ENCODE assay signal across 18 cellular contexts in the genomic region with DNA sequence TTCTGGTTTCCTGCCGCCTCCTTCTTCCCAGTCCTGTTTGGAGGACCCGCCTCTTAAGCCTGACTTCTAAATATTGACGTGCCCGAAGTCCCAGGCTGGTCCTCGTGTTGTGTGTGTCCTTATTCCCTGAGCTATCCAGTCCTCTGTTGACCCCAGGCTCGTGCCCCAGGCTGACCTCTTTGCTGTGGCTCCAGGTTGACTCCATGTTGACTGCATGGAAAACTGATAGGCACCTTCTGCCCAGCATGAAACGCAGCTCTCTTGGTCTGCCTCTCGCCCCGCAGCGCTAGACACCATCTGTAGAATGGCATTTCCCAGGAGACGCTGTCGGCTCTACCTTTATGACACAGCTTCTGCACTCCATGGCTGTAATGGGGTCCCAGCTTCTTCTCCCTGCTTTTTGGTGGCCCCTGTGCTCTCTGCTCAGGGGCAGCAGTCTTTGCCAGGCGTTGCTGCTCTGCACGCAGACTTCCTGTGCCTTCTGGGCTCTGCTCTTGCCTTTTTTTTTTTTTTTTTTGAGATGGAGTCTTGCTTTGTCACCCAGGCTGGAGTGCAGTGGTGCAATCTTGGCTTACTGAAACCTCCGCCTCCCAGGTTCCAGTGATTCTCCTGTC. TPM values are rescaled to one million over a fixed set of nuclear protein-coding genes. Genes with fewer than 3 reads are reported as not detected.
DNase-seq lines count a peak whose midpoint lies in the region; ATAC-seq and TF ChIP-seq lines count a peak whose summit lies in the region.
"Had no signal": no experiment of that assay in that cellular context is flagged by ENCODE, and none has a peak within 500 bp of the region (broad histone marks: within the 10 kb centered on the region; RNA-seq: fewer than 3 reads in every experiment).

No MANE protein-coding gene starts in this region.

- intact Hi-C loops in activated CD4-positive, alpha-beta T cell treated with anti-CD3 and anti-CD28 coated beads for 36 hours (cut with DNase I, micrococcal nuclease), result no loop called here
- intact Hi-C loops in sciatic nerve (cut with DNase I), result no loop called here

- H3K27ac Mint-ChIP-seq in activated CD4-positive, alpha-beta T cell treated with anti-CD3 and anti-CD28 coated beads for 36 hours, result peak overlapping the region; percentile 38
- H3K27ac Mint-ChIP-seq in glutamatergic neuron (ENCODE audit: unreplicated experiment), result peak overlapping the region; percentile 71

- no peaks in the 10 kb centered on the region for H3K27me3 Mint-ChIP-seq in activated CD4-positive, alpha-beta T cell treated with anti-CD3 and anti-CD28 coated beads for 36 hours
- peaks cover 5% of the 10 kb centered on the region for H3K27me3 Mint-ChIP-seq in glutamatergic neuron (ENCODE audit: unreplicated experiment)
- H3K27me3 Mint-ChIP-seq: CD8-positive, alpha-beta memory T cell had no signal

- H3K36me3 Mint-ChIP-seq in activated CD4-positive, alpha-beta T cell treated with anti-CD3 and anti-CD28 coated beads for 36 hours (ENCODE audit: low read depth), result peaks cover 31% of the 10 kb centered on the region
- H3K36me3 Mint-ChIP-seq in glutamatergic neuron (ENCODE audit: unreplicated experiment), result no peaks in the 10 kb centered on the region

- H3K9me3 Mint-ChIP-seq in activated CD4-positive, alpha-beta T cell treated with anti-CD3 and anti-CD28 coated beads for 36 hours (ENCODE audit: low read depth), result no peaks in the 10 kb centered on the region
- H3K9me3 Mint-ChIP-seq in glutamatergic neuron (ENCODE audit: unreplicated experiment), result peaks cover 1% of the 10 kb centered on the region
- H3K9me3 Mint-ChIP-seq: CD8-positive, alpha-beta memory T cell had no signal

- TF ChIP-seq CTCF in glutamatergic neuron (IDR thresholded peaks at IDR 0.05; ENCODE audit: partially characterized antibody, unreplicated experiment), result no peak

- CTCF ChIA-PET in activated CD4-positive, alpha-beta T cell treated with anti-CD3 and anti-CD28 coated beads for 36 hours (lab: Charles Lee), result interaction anchor here (0.6 to 1.3 kb wide), 4 partner anchors 11 to 344 kb away, joined by 3 read pairs; no protein-coding TSS in a partner anchor

- H3K4me3 Mint-ChIP-seq in activated CD4-positive, alpha-beta T cell treated with anti-CD3 and anti-CD28 coated beads for 36 hours, result no peak overlapping the region
- peak overlapping the region; percentile 35 for H3K4me3 Mint-ChIP-seq in glutamatergic neuron (ENCODE audit: unreplicated experiment)
- H3K4me3 Mint-ChIP-seq: CD8-positive, alpha-beta memory T cell had no signal

- H3K4me1 Mint-ChIP-seq in activated CD4-positive, alpha-beta T cell treated with anti-CD3 and anti-CD28 coated beads for 36 hours, result peaks cover 41% of the 10 kb centered on the region
- peaks cover 24% of the 10 kb centered on the region for H3K4me1 Mint-ChIP-seq in glutamatergic neuron (ENCODE audit: low read depth, unreplicated experiment)

- ATAC-seq in activated CD4-positive, alpha-beta T cell treated with anti-CD3 and anti-CD28 coated beads for 36 hours, result peak; percentile 55
- no peak for ATAC-seq in sciatic nerve
- ATAC-seq in HG02938 (IDR thresholded peaks at IDR 0.05; ENCODE audit: unreplicated experiment), result no peak
- ATAC-seq: foreskin keratinocyte had no signal

- POLR2A ChIA-PET in activated CD4-positive, alpha-beta T cell treated with anti-CD3 and anti-CD28 coated beads for 36 hours (lab: Charles Lee), result no interaction called here

- DNase-seq in activated CD4-positive, alpha-beta T cell treated with anti-CD3 and anti-CD28 coated beads for 36 hours, result no peak
- DNase-seq in activated CD4-positive, alpha-beta T cell treated with anti-CD3 and anti-CD28 coated beads, Interleukin-2, amount 50 U/mL, for 1 hour, result no peak
- DNase-seq in NCI-H2171 treated with DMSO at 0.1 percent for 48 hours (lab: John Stamatoyannopoulos, UW) (peak; percentile 84), glutamatergic neuron (peak; percentile 33), sciatic nerve (ENCODE audit: low spot score) (peak; percentile 25), NCI-H146 treated with DMSO at 0.1 percent for 48 hours (lab: John Stamatoyannopoulos, UW; ENCODE audit: unreplicated experiment) (no peak), RKO (ENCODE audit: low spot score) (no peak)
- DNase-seq: activated CD4-positive, CD25-positive, alpha-beta regulatory T cell; amygdala; CD8-positive, alpha-beta memory T cell; foreskin keratinocyte; mammary epithelial cell; NCI-H187 treated with DMSO at 0.1 percent for 48 hours; NCI-H524 treated with DMSO at 0.1 percent for 48 hours; sigmoid colon; stimulated activated CD4-positive, alpha-beta T cell treated with anti-CD3 and anti-CD28 coated beads, Interleukin-2, amount 100 ng/mL, for 48 hours; testis had no signal

RNA-seq across cellular contexts. Expression of a gene that starts 28.4 kb away (rescaled TPM):
- 10 to 100 TPM; 66.6 to 76.7 TPM for total RNA-seq in activated CD4-positive, alpha-beta T cell treated with anti-CD3 and anti-CD28 coated beads for 36 hours
- total RNA-seq in glutamatergic neuron (ENCODE audit: unreplicated experiment) (162 TPM), sciatic nerve (104 TPM)

RNA-seq across cellular contexts. Expression of a gene that starts 41.7 kb away (rescaled TPM):
- 10 to 100 TPM; 32.4 to 41.6 TPM for total RNA-seq in activated CD4-positive, alpha-beta T cell treated with anti-CD3 and anti-CD28 coated beads for 36 hours
- total RNA-seq in glutamatergic neuron (ENCODE audit: unreplicated experiment) (22.5 TPM), sciatic nerve (30.6 TPM)

RNA-seq across cellular contexts. Expression of a gene that starts 56.9 kb away (rescaled TPM):
- 10 to 100 TPM; 36.2 to 43.0 TPM for total RNA-seq in activated CD4-positive, alpha-beta T cell treated with anti-CD3 and anti-CD28 coated beads for 36 hours
- total RNA-seq in glutamatergic neuron (ENCODE audit: unreplicated experiment), result 33.9 TPM
- total RNA-seq in sciatic nerve, result 15.6 TPM

Comparison
In these comparisons a context has a peak if more than half of its experiments do, and no peak if none do; other contexts are left out.
1. DNase-seq: peak in NCI-H2171 treated with DMSO at 0.1 percent for 48 hours (single experiment), glutamatergic neuron (single experiment) and sciatic nerve (single experiment); none in activated CD4-positive, alpha-beta T cell treated with anti-CD3 and anti-CD28 coated beads for 36 hours (single experiment), activated CD4-positive, alpha-beta T cell treated with anti-CD3 and anti-CD28 coated beads, Interleukin-2, amount 50 U/mL, for 1 hour (single experiment), NCI-H146 treated with DMSO at 0.1 percent for 48 hours (single experiment) and RKO (single experiment).